In genomic region chr19:41226053-41226873, GRCh38 we compare ENCODE assay signal across 8 cellular contexts. TPM values are rescaled to one million over a fixed set of nuclear protein-coding genes. Genes with fewer than 3 reads are reported as not detected.
DNase-seq lines count a peak whose midpoint lies in the region; ATAC-seq lines count a peak whose summit lies in the region.

No MANE protein-coding gene starts in this region.

- peaks cover 15 to 24% (median 19%) of the 10 kb centered on the region in 3 donors for H3K4me1 Mint-ChIP-seq in T-cell

- DNase-seq in ELR (ENCODE audit: low read depth) (peak; percentile 95), T-cell (peak in 31 of 34 experiments; percentile 5 to 56 (median 27)), astrocyte of the hippocampus (ENCODE audit: low read depth, low spot score) (peak; percentile 96), hypothalamus (lab: John Stamatoyannopoulos, UW) (peak in 37 of 51 donors; percentile 13 to 71 (median 40)), renal cortical epithelial cell (ENCODE audit: low read depth) (peak; percentile 55), NCI-H1694 treated with DMSO at 0.1 percent for 48 hours (lab: John Stamatoyannopoulos, UW) (no peak), DMS79 treated with DMSO at 0.1 percent for 48 hours (lab: John Stamatoyannopoulos, UW) (no peak), HuH-7.5 (ENCODE audit: low spot score) (no peak)

- CTCF ChIA-PET in T-cell (lab: Charles Lee) = no interaction called here

- H3K9me3 Mint-ChIP-seq in T-cell = no peaks in the 10 kb centered on the region

- no peaks in the 10 kb centered on the region for H3K36me3 Mint-ChIP-seq in T-cell

- POLR2A ChIA-PET in T-cell (lab: Charles Lee) = no interaction called here

- H3K4me3 Mint-ChIP-seq in T-cell = peak overlapping the region; percentile 78 to 89 (median 81)

- ATAC-seq in T-cell (replicated peaks in 1 of 4) = peak; percentile 64 to 79 (median 70)

- H3K27ac Mint-ChIP-seq in T-cell = peak overlapping the region; percentile 81 to 84

- H3K27me3 Mint-ChIP-seq in T-cell = peaks cover under 1 to 11% of the 10 kb centered on the region in 2 donors

RNA-seq across cellular contexts. Expression of gene AXL, which starts 7.2 kb away (rescaled TPM):
- under 1 TPM in 3 of 5 donors, not detected in 2; 0.16 to 0.70 (median 0.47) TPM for total RNA-seq in T-cell
- 151 and 220 TPM in 2 replicates for total RNA-seq in renal cortical epithelial cell

RNA-seq across cellular contexts. Expression of gene CYP2S1, which starts 33.2 kb away (rescaled TPM):
- total RNA-seq in T-cell (1 to 10 TPM in 1 of 5 donors, under 1 TPM in 3, not detected in 1; 0.20 to 1.2 (median 0.51) TPM), renal cortical epithelial cell (2.2 and 3.1 TPM in 2 replicates)

RNA-seq across cellular contexts. Expression of gene HNRNPUL1, which starts 37.9 kb away (rescaled TPM):
- 100 to 1,000 TPM; 275 to 350 (median 307) TPM for total RNA-seq in T-cell
- total RNA-seq in renal cortical epithelial cell = 68.1 and 131 TPM in 2 replicates

Comparison
In these comparisons a context has a peak if more than half of its experiments do, and no peak if none do; other contexts are left out.
1. DNase-seq: peak in ELR (single experiment), T-cell (31 of 34), astrocyte of the hippocampus (single experiment), hypothalamus (37 of 51) and renal cortical epithelial cell (single experiment); none in NCI-H1694 treated with DMSO at 0.1 percent for 48 hours (single experiment), DMS79 treated with DMSO at 0.1 percent for 48 hours (single experiment) and HuH-7.5 (single experiment).
2. RNA of gene AXL, which starts 7.2 kb away (total RNA-seq): 151 to 220 TPM in renal cortical epithelial cell; 0.16 to 0.70 TPM in T-cell; every median in the first group is over 10 times any median in the second.